ENCODE assay signal across 9 cellular contexts in the genomic region with DNA sequence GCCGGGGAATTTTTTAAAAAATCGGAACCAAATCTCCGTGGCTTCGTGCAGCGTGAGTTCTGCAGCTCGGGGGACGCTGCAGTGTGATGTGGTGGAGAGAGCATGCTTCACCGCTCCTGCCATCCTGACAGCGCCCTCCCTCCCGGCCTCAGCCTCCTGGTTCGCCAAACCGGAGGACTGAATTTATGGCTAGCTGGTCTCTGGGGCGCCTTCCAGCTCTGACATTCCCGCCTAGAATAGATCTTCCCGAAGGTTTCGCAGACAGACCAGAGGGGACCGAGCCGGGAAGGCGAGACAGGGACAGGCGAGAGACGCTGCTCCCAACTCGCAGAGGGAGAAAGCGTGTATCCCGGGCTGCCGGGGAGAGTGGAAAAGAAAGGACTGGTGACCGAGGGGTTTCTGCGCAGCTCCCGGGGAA. TPM values are rescaled to one million over a fixed set of nuclear protein-coding genes. Genes with fewer than 3 reads are reported as not detected.
DNase-seq lines count a peak whose midpoint lies in the region; ATAC-seq and TF ChIP-seq lines count a peak whose summit lies in the region.
"Had no signal": no experiment of that assay in that cellular context is flagged by ENCODE, and none has a peak within 500 bp of the region (broad histone marks: within the 10 kb centered on the region; RNA-seq: fewer than 3 reads in every experiment).

No MANE protein-coding gene starts in this region.

- POLR2A ChIA-PET in T-cell (lab: Charles Lee) = no interaction called here

- H3K27ac Mint-ChIP-seq in T-cell (peak overlapping the region; percentile 88 to 90), endothelial cell (ENCODE audit: unreplicated experiment) (no peak overlapping the region)

- H3K4me3 Mint-ChIP-seq in T-cell = peak overlapping the region; percentile 88 to 90 (median 89)
- peak overlapping the region; percentile 94 for H3K4me3 Mint-ChIP-seq in endothelial cell (ENCODE audit: unreplicated experiment)

- no peak for TF ChIP-seq CTCF in endothelial cell (IDR thresholded peaks at IDR 0.05; ENCODE audit: unreplicated experiment)
- no peak for TF ChIP-seq CTCF in tibial nerve (IDR thresholded peaks at IDR 0.05)

- H3K36me3 Mint-ChIP-seq in T-cell (no peaks in the 10 kb centered on the region), endothelial cell (ENCODE audit: low read depth, unreplicated experiment) (peaks cover 4% of the 10 kb centered on the region)

- ATAC-seq in T-cell (replicated peaks in 1 of 4) (peak in 3 of 4 experiments; percentile 38 to 51 (median 47)), HG02884 (IDR thresholded peaks at IDR 0.05; ENCODE audit: unreplicated experiment) (no peak)

- peaks cover 0 to 58% of the 10 kb centered on the region in 2 donors for H3K27me3 ChIP-seq in tibial nerve

- H3K9me3 ChIP-seq in mesodermal cell (ENCODE audit: control insufficient read depth, low read length) (no peaks in the 10 kb centered on the region), tibial nerve (no peaks in the 10 kb centered on the region)

- TF ChIP-seq EP300 in tibial nerve (IDR thresholded peaks at IDR 0.05) = no peak

- H3K27me3 Mint-ChIP-seq in T-cell (peaks cover 14 to 33% of the 10 kb centered on the region in 2 donors), endothelial cell (ENCODE audit: unreplicated experiment) (peaks cover 9% of the 10 kb centered on the region)

- DNase-seq in DMS 273 (lab: John Stamatoyannopoulos, UW; ENCODE audit: unreplicated experiment) (peak; percentile 67), DMS 273 treated with DMSO at 0.1 percent for 48 hours (lab: John Stamatoyannopoulos, UW) (no peak), T-cell (peak in 8 of 34 experiments; percentile 5 to 34 (median 16)), endothelial cell (ENCODE audit: low spot score) (peak; percentile 29), tibial nerve (ENCODE audit: low spot score in 2 of 2) (no peak), GOT3 (lab: John Stamatoyannopoulos, UW) (no peak)

- peaks cover 43 to 65% (median 57%) of the 10 kb centered on the region in 3 donors for H3K4me1 Mint-ChIP-seq in T-cell
- peaks cover 32% of the 10 kb centered on the region for H3K4me1 Mint-ChIP-seq in endothelial cell (ENCODE audit: unreplicated experiment)

- H3K27ac ChIP-seq in mesodermal cell (ENCODE audit: low read depth, low read length, severe bottlenecking) (no peak overlapping the region), tibial nerve (no peak overlapping the region)
- H3K27ac ChIP-seq: 22Rv1 had no signal

- WGBS in mesodermal cell (ENCODE audit: insufficient coverage in 2 of 2), 2 experiments = 1 to 2% methylated on average over 15 to 20 of the region's 28 CpGs
- 0 to 4% methylated on average over 26 to 27 of the region's 28 CpGs for WGBS in tibial nerve, 2 donors

- peaks cover 24% of the 10 kb centered on the region for H3K4me1 ChIP-seq in mesodermal cell (ENCODE audit: control insufficient read depth, insufficient read depth, low read length, poor library complexity, severe bottlenecking)
- H3K4me1 ChIP-seq in tibial nerve = peaks cover 0 to 27% (median 5%) of the 10 kb centered on the region in 4 donors

- CTCF ChIA-PET in T-cell (lab: Charles Lee) = interaction anchor here in 1 of 2 donors (1.1 kb wide), 1 partner anchor 39 kb away, joined by 3 read pairs; no protein-coding TSS in a partner anchor

- H3K4me3 ChIP-seq in mesodermal cell (ENCODE audit: extremely low read depth, insufficient read depth, low read length, poor library complexity, severe bottlenecking) (peak overlapping the region; percentile 62), tibial nerve (peak overlapping the region; percentile 28 to 53 (median 40))

- no peak for TF ChIP-seq POLR2A in tibial nerve (IDR thresholded peaks at IDR 0.05)

- H3K9me3 Mint-ChIP-seq in T-cell (no peaks in the 10 kb centered on the region), endothelial cell (ENCODE audit: unreplicated experiment) (no peaks in the 10 kb centered on the region)

- H3K36me3 ChIP-seq in mesodermal cell (ENCODE audit: control insufficient read depth, insufficient read depth, low read length) (peaks cover 10% of the 10 kb centered on the region), tibial nerve (no peaks in the 10 kb centered on the region)

RNA-seq across cellular contexts. Expression of a gene that starts 25.9 kb away (rescaled TPM):
- 10 to 100 TPM in 4 of 5 donors, 1 to 10 TPM in 1; 6.3 to 34.9 (median 23.4) TPM for total RNA-seq in T-cell
- 4.2 TPM for total RNA-seq in endothelial cell (ENCODE audit: unreplicated experiment)
- polyA plus RNA-seq in mesodermal cell (2013, experiment 1 of 2) = 117 TPM
- polyA plus RNA-seq in mesodermal cell (2013, experiment 2 of 2) = 141 TPM
- total RNA-seq in tibial nerve = 1 to 10 TPM in 3 of 4 donors, under 1 TPM in 1; 0.63 to 2.7 (median 1.9) TPM

Comparison
In these comparisons a context has a peak if more than half of its experiments do, and no peak if none do; other contexts are left out.
1. DNase-seq: peak in DMS 273 (single experiment) and endothelial cell (single experiment); none in DMS 273 treated with DMSO at 0.1 percent for 48 hours (single experiment), tibial nerve (0 of 2) and GOT3 (single experiment).